In genomic region chr9:136538599-136539426, GRCh38 we compare ENCODE assay signal across 8 cellular contexts. TPM values are rescaled to one million over a fixed set of nuclear protein-coding genes. Genes with fewer than 3 reads are reported as not detected.
A peak's percentile ranks its signal among the peaks of the same experiment; 100 is the strongest.
DNase-seq lines count a peak whose midpoint lies in the region; ATAC-seq and TF ChIP-seq lines count a peak whose summit lies in the region.

No MANE protein-coding gene starts in this region.

- H2AFZ ChIP-seq in fibroblast of lung (ENCODE audit: low read length): no peak overlapping the region

- peaks cover 5% of the 10 kb centered on the region for H3K4me1 ChIP-seq in fibroblast of lung (ENCODE audit: control insufficient read depth, extremely low read depth, insufficient read depth, low read length)

- H3K9me3 ChIP-seq in fibroblast of lung (ENCODE audit: control insufficient read depth, insufficient read depth, low read depth, low read length): no peaks in the 10 kb centered on the region

- H3K36me3 ChIP-seq in fibroblast of lung (ENCODE audit: control insufficient read depth, insufficient read depth, low read length): peaks cover 11% of the 10 kb centered on the region

- no peak overlapping the region for H3K9ac ChIP-seq in fibroblast of lung (ENCODE audit: insufficient read depth, low read length)

- DNase-seq in activated T-cell treated with anti-CD3 and anti-CD28 coated beads for 1 hour (ENCODE audit: low read depth) (peak; percentile 30), activated T-cell treated with anti-CD3 and anti-CD28 coated beads for 4 hours (no peak), fibroblast of lung (ENCODE audit: low read depth in 2 of 2) (no peak), DMS114 treated with DMSO at 0.1 percent for 48 hours (lab: John Stamatoyannopoulos, UW; ENCODE audit: unreplicated experiment) (no peak), NCI-H146 treated with DMSO at 0.1 percent for 48 hours (lab: John Stamatoyannopoulos, UW; ENCODE audit: unreplicated experiment) (no peak)
- peak; percentile 31 to 67 for DNase-seq in activated CD4-positive, alpha-beta T cell treated with anti-CD3 and anti-CD28 coated beads, Interleukin-2, amount 50 U/mL, for 24 hours (ENCODE audit: low read depth in 1 of 2, low spot score in 1 of 2)
- DNase-seq in stimulated activated CD4-positive, alpha-beta T cell treated with anti-CD3 and anti-CD28 coated beads, Interleukin-4, amount 100 ng/mL, for 24 hours: peak; percentile 80

- H3K4me2 ChIP-seq in fibroblast of lung (ENCODE audit: extremely low read depth, insufficient read depth, low read length): no peak overlapping the region

- H4K20me1 ChIP-seq in fibroblast of lung (ENCODE audit: control insufficient read depth, extremely low read depth, insufficient read depth, low read length): no peaks in the 10 kb centered on the region

- ATAC-seq in GM19324 (IDR thresholded peaks at IDR 0.05; ENCODE audit: low FRiP score, unreplicated experiment): no peak

- no peak for TF ChIP-seq CTCF in fibroblast of lung (conservative IDR thresholded peaks at IDR 0.05 in 1 of 2, IDR thresholded peaks at IDR 0.05 in 1 of 2; ENCODE audit: low read depth in 1 of 2, low read length in 2 of 2)

- peaks cover 65% of the 10 kb centered on the region for H3K79me2 ChIP-seq in fibroblast of lung (ENCODE audit: control insufficient read depth, insufficient read depth, low read length)

- peak overlapping the region; percentile 5 for H3K27ac ChIP-seq in fibroblast of lung (ENCODE audit: insufficient read depth, low read length)

- no peaks in the 10 kb centered on the region for H3K27me3 ChIP-seq in fibroblast of lung (ENCODE audit: control insufficient read depth, insufficient read depth, low read length)

- no peak overlapping the region for H3K4me3 ChIP-seq in fibroblast of lung (replicated peaks in 1 of 4; ENCODE audit: control extremely low read depth in 1 of 4, insufficient read depth in 1 of 4, low read depth in 3 of 4, low read length in 4 of 4)

RNA-seq across cellular contexts. Expression of gene NOTCH1, which starts 7.0 kb away (rescaled TPM):
- 10.9 and 12.1 TPM in 2 replicates for total RNA-seq in fibroblast of lung
- polyA plus RNA-seq in fibroblast of lung: 0.98 and 3.3 TPM in 2 replicates
- polyA plus RNA-seq in fibroblast of lung (2012): 3.7 and 14.9 TPM in 2 replicates
- 5.1 and 25.2 TPM in 2 replicates for polyA minus RNA-seq in fibroblast of lung (ENCODE audit: low replicate concordance)

RNA-seq across cellular contexts. Expression of gene SEC16A, which starts 56.0 kb away (rescaled TPM):
- total RNA-seq in fibroblast of lung: 15.7 and 23.9 TPM in 2 replicates
- polyA plus RNA-seq in fibroblast of lung: 17.8 and 25.9 TPM in 2 replicates
- 49.5 and 49.6 TPM in 2 replicates for polyA plus RNA-seq in fibroblast of lung (2012)
- 116 and 123 TPM in 2 replicates for polyA minus RNA-seq in fibroblast of lung (ENCODE audit: low replicate concordance)

Comparison
In these comparisons a context has a peak if more than half of its experiments do, and no peak if none do; other contexts are left out.
1. DNase-seq: peak in activated T-cell treated with anti-CD3 and anti-CD28 coated beads for 1 hour (single experiment), activated CD4-positive, alpha-beta T cell treated with anti-CD3 and anti-CD28 coated beads, Interleukin-2, amount 50 U/mL, for 24 hours (2 of 2) and stimulated activated CD4-positive, alpha-beta T cell treated with anti-CD3 and anti-CD28 coated beads, Interleukin-4, amount 100 ng/mL, for 24 hours (single experiment); none in activated T-cell treated with anti-CD3 and anti-CD28 coated beads for 4 hours (single experiment), fibroblast of lung (0 of 2), DMS114 treated with DMSO at 0.1 percent for 48 hours (single experiment) and NCI-H146 treated with DMSO at 0.1 percent for 48 hours (single experiment).